ENCODE assay signal across 1 cellular context in the genomic region with DNA sequence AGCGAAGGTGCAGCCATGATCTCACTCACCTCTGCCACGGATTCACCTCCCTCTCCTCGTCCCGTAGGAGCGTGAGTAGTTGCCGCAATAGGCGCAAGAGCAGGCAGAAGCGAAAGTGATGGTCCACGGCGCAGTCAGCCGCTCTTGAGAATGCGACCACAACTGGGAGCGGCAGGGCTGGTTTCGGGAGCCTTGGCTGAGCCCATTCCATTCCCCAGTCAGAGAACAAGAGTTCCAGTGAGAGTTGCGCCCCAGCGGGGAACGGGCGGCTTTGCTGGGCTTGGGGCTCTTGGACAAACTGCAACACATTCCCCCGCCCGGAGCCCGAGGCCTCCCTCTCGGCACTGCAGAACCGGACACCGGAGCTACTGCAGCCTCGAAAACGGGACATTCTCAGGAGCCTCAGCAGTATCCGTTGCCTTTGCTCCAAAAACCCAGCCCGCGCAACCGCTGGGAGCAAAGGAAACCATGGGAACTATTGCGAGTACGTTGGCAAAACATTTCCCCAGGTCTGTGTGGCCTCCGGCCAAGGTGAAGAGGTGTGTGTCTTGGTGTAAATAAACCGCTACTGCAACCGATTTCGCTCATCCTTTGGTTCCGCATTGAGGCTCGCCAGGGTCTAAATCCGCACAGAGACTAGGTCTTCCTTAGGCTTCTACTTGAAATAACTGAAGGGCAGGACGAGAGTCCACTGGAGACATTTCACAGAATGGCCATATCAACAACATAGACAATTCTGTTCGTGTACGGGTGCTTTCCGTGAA.
TF ChIP-seq lines count a peak whose summit lies in the region.

No MANE protein-coding gene starts in this region.

TF ChIP-seq in HepG2, 621 proteins besides CTCF, POLR2A, EP300 and RAD21 (continued from another document and continues in another):
- TF ChIP-seq ATF3 (CRISPR knock-in tag; IDR thresholded peaks at IDR 0.05) (no peak), REL (CRISPR knock-in tag; conservative IDR thresholded peaks at IDR 0.05) (no peak), FOXA3 (CRISPR knock-in tag; IDR thresholded peaks at IDR 0.05) (peak; percentile 93), ZSCAN30 (CRISPR knock-in tag; IDR thresholded peaks at IDR 0.05) (0 out of 2 replicates have a peak, but pooled peaks have one; percentile 37), SMARCE1 (IDR thresholded peaks at IDR 0.05; ENCODE audit: borderline replicate concordance) (no peak), SP1 (IDR thresholded peaks at IDR 0.05) (no peak), SP1 (CRISPR knock-in tag; IDR thresholded peaks at IDR 0.05) (0 out of 2 replicates have a peak, but pooled peaks have one; percentile 26), SRF (IDR thresholded peaks at IDR 0.05; ENCODE audit: low read depth, low read length) (peak; percentile 51; the same call in 1 of the 2 replicates), YEATS2 (CRISPR knock-in tag; IDR thresholded peaks at IDR 0.05; ENCODE audit: borderline replicate concordance) (peak; percentile 76; the same call in 1 of the 2 replicates), ZNF577 (CRISPR knock-in tag; IDR thresholded peaks at IDR 0.05; ENCODE audit: borderline replicate concordance, low read depth) (no peak), ZNF780A (CRISPR knock-in tag; IDR thresholded peaks at IDR 0.05) (no peak), ZNF782 (CRISPR knock-in tag; IDR thresholded peaks at IDR 0.05; ENCODE audit: borderline replicate concordance) (no peak), ZNF34 (CRISPR knock-in tag; IDR thresholded peaks at IDR 0.05; ENCODE audit: borderline replicate concordance) (no peak), ETV6 (CRISPR knock-in tag; conservative IDR thresholded peaks at IDR 0.05) (no peak), ZNF350 (CRISPR knock-in tag; IDR thresholded peaks at IDR 0.05; ENCODE audit: borderline replicate concordance, low read depth) (no peak), ZFP82 (CRISPR knock-in tag; IDR thresholded peaks at IDR 0.05; ENCODE audit: borderline replicate concordance) (0 out of 2 replicates have a peak, but pooled peaks have one; percentile 54), SETDB1 (CRISPR knock-in tag; IDR thresholded peaks at IDR 0.05; ENCODE audit: borderline replicate concordance) (no peak), HNF1B (CRISPR knock-in tag; IDR thresholded peaks at IDR 0.05) (peak; percentile 42; the same call in 1 of the 2 replicates), NCOA5 (CRISPR knock-in tag; IDR thresholded peaks at IDR 0.05) (no peak), MLXIP (CRISPR knock-in tag; IDR thresholded peaks at IDR 0.05; ENCODE audit: borderline replicate concordance) (no peak), ZNF792 (CRISPR knock-in tag; IDR thresholded peaks at IDR 0.05) (peak; percentile 50; the same call in 1 of the 2 replicates), SSRP1 (CRISPR knock-in tag; IDR thresholded peaks at IDR 0.05) (no peak), KLF11 (CRISPR knock-in tag; IDR thresholded peaks at IDR 0.05) (no peak), ZNF563 (CRISPR knock-in tag; IDR thresholded peaks at IDR 0.05) (no peak), ZNF260 (CRISPR knock-in tag; IDR thresholded peaks at IDR 0.05; ENCODE audit: borderline replicate concordance, low read depth) (no peak), ZNF441 (CRISPR knock-in tag; IDR thresholded peaks at IDR 0.05; ENCODE audit: borderline replicate concordance) (no peak), GLI4 (CRISPR knock-in tag; IDR thresholded peaks at IDR 0.05; ENCODE audit: borderline replicate concordance) (no peak), HMG20B (CRISPR knock-in tag; conservative IDR thresholded peaks at IDR 0.05) (peak; percentile 84; the same call in 1 of the 2 replicates), PBX2 (CRISPR knock-in tag; IDR thresholded peaks at IDR 0.05) (no peak), HNF4A (CRISPR knock-in tag; IDR thresholded peaks at IDR 0.05) (peak; percentile 55; the same call in 1 of the 2 replicates), ZNF331 (CRISPR knock-in tag; IDR thresholded peaks at IDR 0.05) (peak; percentile 74; the same call in 1 of the 2 replicates), FOXJ3 (CRISPR knock-in tag; IDR thresholded peaks at IDR 0.05; ENCODE audit: borderline replicate concordance) (peak; percentile 94), NCOR1 (IDR thresholded peaks at IDR 0.05; ENCODE audit: borderline replicate concordance, low read length) (peak; percentile 80; the same call in 1 of the 2 replicates), U2AF1 (optimal IDR thresholded peaks at IDR 0.05; ENCODE audit: low read depth, low read length) (peak; percentile 50), PPARG (CRISPR knock-in tag; conservative IDR thresholded peaks at IDR 0.05) (peak; percentile 49), NR2F1 (CRISPR knock-in tag; IDR thresholded peaks at IDR 0.05) (peak in 1 of 2 experiments; percentile 80; a peak in 3 of 4 replicates), TBL1XR1 (IDR thresholded peaks at IDR 0.05; ENCODE audit: borderline replicate concordance, low read length, partially characterized antibody) (peak; percentile 80), SCMH1 (CRISPR knock-in tag; IDR thresholded peaks at IDR 0.05; ENCODE audit: borderline replicate concordance) (no peak), RORA (CRISPR knock-in tag; IDR thresholded peaks at IDR 0.05) (no peak), HINFP (CRISPR knock-in tag; IDR thresholded peaks at IDR 0.05; ENCODE audit: low read depth) (no peak), GABPA (IDR thresholded peaks at IDR 0.05; ENCODE audit: low read depth, low read length) (peak; percentile 55), GABPA (CRISPR knock-in tag; IDR thresholded peaks at IDR 0.05; ENCODE audit: low read depth) (peak; percentile 87), NONO (IDR thresholded peaks at IDR 0.05) (no peak), NONO (CRISPR knock-in tag; conservative IDR thresholded peaks at IDR 0.05) (peak; percentile 72), NR0B2 (CRISPR knock-in tag; IDR thresholded peaks at IDR 0.05) (no peak), ZNF761 (CRISPR knock-in tag; conservative IDR thresholded peaks at IDR 0.05) (no peak), ZBTB38 (CRISPR knock-in tag; IDR thresholded peaks at IDR 0.05) (no peak), ZSCAN29 (CRISPR knock-in tag; conservative IDR thresholded peaks at IDR 0.05) (no peak), ZNF282 (IDR thresholded peaks at IDR 0.05; ENCODE audit: partially characterized antibody) (no peak), ZFP62 (CRISPR knock-in tag; IDR thresholded peaks at IDR 0.05) (no peak), ETV5 (CRISPR knock-in tag; IDR thresholded peaks at IDR 0.05; ENCODE audit: borderline replicate concordance) (peak; percentile 74), SIX4 (CRISPR knock-in tag; IDR thresholded peaks at IDR 0.05) (no peak)
- TF ChIP-seq, protein P1, sequence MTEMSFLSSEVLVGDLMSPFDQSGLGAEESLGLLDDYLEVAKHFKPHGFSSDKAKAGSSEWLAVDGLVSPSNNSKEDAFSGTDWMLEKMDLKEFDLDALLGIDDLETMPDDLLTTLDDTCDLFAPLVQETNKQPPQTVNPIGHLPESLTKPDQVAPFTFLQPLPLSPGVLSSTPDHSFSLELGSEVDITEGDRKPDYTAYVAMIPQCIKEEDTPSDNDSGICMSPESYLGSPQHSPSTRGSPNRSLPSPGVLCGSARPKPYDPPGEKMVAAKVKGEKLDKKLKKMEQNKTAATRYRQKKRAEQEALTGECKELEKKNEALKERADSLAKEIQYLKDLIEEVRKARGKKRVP (CRISPR knock-in tag; IDR thresholded peaks at IDR 0.05): no peak
- TF ChIP-seq, protein P2, sequence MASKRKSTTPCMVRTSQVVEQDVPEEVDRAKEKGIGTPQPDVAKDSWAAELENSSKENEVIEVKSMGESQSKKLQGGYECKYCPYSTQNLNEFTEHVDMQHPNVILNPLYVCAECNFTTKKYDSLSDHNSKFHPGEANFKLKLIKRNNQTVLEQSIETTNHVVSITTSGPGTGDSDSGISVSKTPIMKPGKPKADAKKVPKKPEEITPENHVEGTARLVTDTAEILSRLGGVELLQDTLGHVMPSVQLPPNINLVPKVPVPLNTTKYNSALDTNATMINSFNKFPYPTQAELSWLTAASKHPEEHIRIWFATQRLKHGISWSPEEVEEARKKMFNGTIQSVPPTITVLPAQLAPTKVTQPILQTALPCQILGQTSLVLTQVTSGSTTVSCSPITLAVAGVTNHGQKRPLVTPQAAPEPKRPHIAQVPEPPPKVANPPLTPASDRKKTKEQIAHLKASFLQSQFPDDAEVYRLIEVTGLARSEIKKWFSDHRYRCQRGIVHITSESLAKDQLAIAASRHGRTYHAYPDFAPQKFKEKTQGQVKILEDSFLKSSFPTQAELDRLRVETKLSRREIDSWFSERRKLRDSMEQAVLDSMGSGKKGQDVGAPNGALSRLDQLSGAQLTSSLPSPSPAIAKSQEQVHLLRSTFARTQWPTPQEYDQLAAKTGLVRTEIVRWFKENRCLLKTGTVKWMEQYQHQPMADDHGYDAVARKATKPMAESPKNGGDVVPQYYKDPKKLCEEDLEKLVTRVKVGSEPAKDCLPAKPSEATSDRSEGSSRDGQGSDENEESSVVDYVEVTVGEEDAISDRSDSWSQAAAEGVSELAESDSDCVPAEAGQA (IDR thresholded peaks at IDR 0.05; ENCODE audit: low read depth): no peak
- TF ChIP-seq, protein P2 (CRISPR knock-in tag; IDR thresholded peaks at IDR 0.05; ENCODE audit: borderline replicate concordance): no peak
